ENCODE assay signal across 29 cellular contexts in genomic region chr9:91771864-91772263, GRCh38.
A peak's percentile ranks its signal among the peaks of the same experiment; 100 is the strongest.
DNase-seq lines count a peak whose midpoint lies in the region; ATAC-seq and TF ChIP-seq lines count a peak whose summit lies in the region.
"Had no signal": no experiment of that assay in that cellular context is flagged by ENCODE, and none has a peak within 500 bp of the region (broad histone marks: within the 10 kb centered on the region; RNA-seq: fewer than 3 reads in every experiment).

No MANE protein-coding gene starts in this region.

- H3K4me3 ChIP-seq in epithelial cell of esophagus (ENCODE audit: low read length) (no peak overlapping the region), rectal smooth muscle tissue (ENCODE audit: low read length) (no peak overlapping the region)
- H3K4me3 ChIP-seq: BLaER1, heart right ventricle, PC-9 had no signal

- H3K4me3 Mint-ChIP-seq in glutamatergic neuron (ENCODE audit: unreplicated experiment), result peak overlapping the region; percentile 66
- H3K4me3 Mint-ChIP-seq: activated CD4-positive, alpha-beta memory T cell treated with anti-CD3 and anti-CD28 coated beads, Interleukin-2, amount 10 ng/mL, durations not matched to agents 7 days and 5 days; activated naive CD8-positive, alpha-beta T cell treated with anti-CD3 and anti-CD28 coated beads, Interleukin-2, amount 50 U/mL, for 24 hours; brain; nephron progenitor cell had no signal

- H3K27ac ChIP-seq in rectal smooth muscle tissue (ENCODE audit: low read depth, low read length), result peak overlapping the region; percentile 66
- H3K27ac ChIP-seq: BLaER1, heart right ventricle, PC-9 had no signal

- peaks cover 20% of the 10 kb centered on the region for H3K9me3 Mint-ChIP-seq in glutamatergic neuron (ENCODE audit: unreplicated experiment)
- H3K9me3 Mint-ChIP-seq: activated CD4-positive, alpha-beta memory T cell treated with anti-CD3 and anti-CD28 coated beads, Interleukin-2, amount 10 ng/mL, durations not matched to agents 7 days and 5 days; activated naive CD8-positive, alpha-beta T cell treated with anti-CD3 and anti-CD28 coated beads, Interleukin-2, amount 50 U/mL, for 24 hours; brain had no signal

- ATAC-seq in GM21447 (IDR thresholded peaks at IDR 0.05; ENCODE audit: unreplicated experiment) (no peak), GM21423 (IDR thresholded peaks at IDR 0.05; ENCODE audit: unreplicated experiment) (no peak)
- ATAC-seq: activated naive CD8-positive, alpha-beta T cell treated with anti-CD3 and anti-CD28 coated beads, Interleukin-2, amount 50 U/mL, for 24 hours had no signal

- H3K4me1 ChIP-seq in rectal smooth muscle tissue (ENCODE audit: control insufficient read depth, insufficient read depth, low read length), result peaks cover 46% of the 10 kb centered on the region
- H3K4me1 ChIP-seq: BLaER1, Caco-2 had no signal

- H3K9ac ChIP-seq in rectal smooth muscle tissue (ENCODE audit: low read length), result no peak overlapping the region
- H3K9ac ChIP-seq: BLaER1 had no signal

- H3K36me3 Mint-ChIP-seq in glutamatergic neuron (ENCODE audit: unreplicated experiment), result peaks cover 4% of the 10 kb centered on the region
- H3K36me3 Mint-ChIP-seq: brain had no signal

- DNase-seq in AG08395 (ENCODE audit: low spot score) (peak; percentile 27), epithelial cell of esophagus (ENCODE audit: low read depth) (peak; percentile 47), glutamatergic neuron (no peak), NCI-H2227 treated with DMSO at 0.1 percent for 48 hours (lab: John Stamatoyannopoulos, UW) (no peak), amygdala (lab: John Stamatoyannopoulos, UW) (no peak)
- DNase-seq: activated CD4-positive, alpha-beta memory T cell treated with anti-CD3 and anti-CD28 coated beads, Interleukin-2, amount 10 ng/mL, durations not matched to agents 7 days and 5 days; activated CD4-positive, CD25-positive, alpha-beta regulatory T cell; activated gamma-delta T cell; activated naive CD8-positive, alpha-beta T cell treated with anti-CD3 and anti-CD28 coated beads, Interleukin-2, amount 50 U/mL, for 24 hours; Caco-2; DND-41; effector memory CD4-positive, alpha-beta T cell; heart right ventricle; KG1; MM.1S; NCI-H1417; NCI-H510A treated with DMSO at 0.1 percent for 48 hours; nephron progenitor cell; NK-92 treated with Interleukin-12 subunit alpha and Interleukin-12 subunit beta, amount 100 ng/mL, for 24 hours; PC-9; posterior cingulate gyrus; SHP77; stimulated activated CD4-positive, alpha-beta T cell treated with anti-CD3 and anti-CD28 coated beads, Interleukin-1b, Interleukin-23, amount 100 ng/mL, for 48 hours; substantia nigra had no signal

- peaks cover 12% of the 10 kb centered on the region for H3K27me3 Mint-ChIP-seq in glutamatergic neuron (ENCODE audit: unreplicated experiment)

- peak overlapping the region; percentile 84 for H3K27ac Mint-ChIP-seq in glutamatergic neuron (ENCODE audit: unreplicated experiment)
- H3K27ac Mint-ChIP-seq: activated CD4-positive, alpha-beta memory T cell treated with anti-CD3 and anti-CD28 coated beads, Interleukin-2, amount 10 ng/mL, durations not matched to agents 7 days and 5 days; activated naive CD8-positive, alpha-beta T cell treated with anti-CD3 and anti-CD28 coated beads, Interleukin-2, amount 50 U/mL, for 24 hours; nephron progenitor cell had no signal

- TF ChIP-seq CTCF in epithelial cell of esophagus (IDR thresholded peaks at IDR 0.05; ENCODE audit: insufficient read depth, low read depth, low read length, missing control alignments) (no peak), glutamatergic neuron (IDR thresholded peaks at IDR 0.05; ENCODE audit: partially characterized antibody, unreplicated experiment) (no peak)

- H3K36me3 ChIP-seq in rectal smooth muscle tissue (ENCODE audit: control insufficient read depth, insufficient read depth, low read length), result no peaks in the 10 kb centered on the region
- H3K36me3 ChIP-seq: BLaER1, heart right ventricle had no signal

- H3K4me1 Mint-ChIP-seq in glutamatergic neuron (ENCODE audit: low read depth, unreplicated experiment), result peaks cover 80% of the 10 kb centered on the region
- H3K4me1 Mint-ChIP-seq: activated naive CD8-positive, alpha-beta T cell treated with anti-CD3 and anti-CD28 coated beads, Interleukin-2, amount 50 U/mL, for 24 hours had no signal

- no peaks in the 10 kb centered on the region for H3K27me3 ChIP-seq in rectal smooth muscle tissue (ENCODE audit: control insufficient read depth, insufficient read depth, low read length)
- H3K27me3 ChIP-seq: BLaER1 had no signal

Comparison
In these comparisons a context has a peak if more than half of its experiments do, and no peak if none do; other contexts are left out.
1. DNase-seq: peak in AG08395 (single experiment) and epithelial cell of esophagus (single experiment); none in glutamatergic neuron (single experiment), NCI-H2227 treated with DMSO at 0.1 percent for 48 hours (single experiment) and amygdala (0 of 56).